In the genomic region with DNA sequence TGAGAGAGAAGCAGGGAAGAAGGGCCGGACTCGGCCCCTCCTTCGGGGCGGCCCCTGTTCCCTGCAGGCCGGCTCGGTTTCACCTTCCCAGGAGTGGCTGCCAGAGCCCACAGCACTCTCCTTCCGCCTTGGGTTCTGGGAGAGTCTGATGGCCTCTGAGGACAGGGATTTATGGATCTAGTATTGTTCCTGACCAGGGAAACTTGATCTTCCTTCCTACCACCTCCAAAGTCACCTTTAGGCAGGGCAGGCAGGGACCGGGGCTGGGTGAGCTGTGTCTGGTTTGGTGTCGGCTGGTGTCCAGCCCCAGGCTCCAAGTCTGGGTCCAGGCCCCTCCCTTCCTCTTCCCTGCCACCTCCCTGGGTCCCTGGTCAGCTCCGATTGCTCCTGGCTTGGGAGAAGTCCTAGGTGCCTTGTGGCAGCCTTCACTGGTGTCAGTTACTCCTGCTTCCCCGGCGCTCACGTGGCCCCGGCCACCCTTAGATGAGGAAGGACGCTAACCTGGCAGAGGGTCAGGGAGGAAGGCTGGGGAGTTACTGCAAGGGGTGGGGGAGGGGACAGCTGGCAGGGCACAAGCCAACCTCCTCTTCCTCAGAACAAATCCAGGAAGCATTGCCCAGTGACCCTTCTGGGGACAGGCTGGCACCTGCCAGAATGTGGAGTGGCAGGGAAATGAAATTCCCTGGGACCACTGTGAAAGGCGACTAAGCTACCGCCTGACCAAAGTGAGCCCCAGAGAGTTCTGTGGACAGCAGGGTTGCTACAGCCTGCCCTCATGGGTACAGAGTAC, we compare ENCODE assay signal across 8 cellular contexts. TPM values are rescaled to one million over a fixed set of nuclear protein-coding genes. Genes with fewer than 3 reads are reported as not detected.
DNase-seq lines count a peak whose midpoint lies in the region; ATAC-seq and TF ChIP-seq lines count a peak whose summit lies in the region.

No MANE protein-coding gene starts in this region.

- H2AFZ ChIP-seq in MM.1S (ENCODE audit: low read length) = peak overlapping the region; percentile 89

- peak overlapping the region; percentile 81 for H3K9ac ChIP-seq in MM.1S (ENCODE audit: low read length)

- no peaks in the 10 kb centered on the region for H3K27me3 ChIP-seq in CD4-positive, alpha-beta T cell (ENCODE audit: control insufficient read depth, insufficient read depth, low read length)
- no peaks in the 10 kb centered on the region for H3K27me3 ChIP-seq in MM.1S (replicated peaks; ENCODE audit: insufficient read depth, low read length)

- H4K20me1 ChIP-seq in MM.1S (ENCODE audit: insufficient read depth, low read length) = no peaks in the 10 kb centered on the region

- peaks cover 80% of the 10 kb centered on the region for H3K4me1 Mint-ChIP-seq in CD4-positive, alpha-beta T cell (ENCODE audit: low read depth)
- H3K4me1 Mint-ChIP-seq in dendritic cell treated with granulocyte-macrophage colony-stimulating factor and Interleukin-4, amounts not matched to agents 40 ng/mL and 50 ng/mL, for 4 days (ENCODE audit: low read depth) = peaks cover 68% of the 10 kb centered on the region
- peaks cover 64% of the 10 kb centered on the region for H3K4me1 Mint-ChIP-seq in nephron progenitor cell

- H3K27ac Mint-ChIP-seq in CD4-positive, alpha-beta T cell = peak overlapping the region; percentile 97
- H3K27ac Mint-ChIP-seq in dendritic cell treated with granulocyte-macrophage colony-stimulating factor and Interleukin-4, amounts not matched to agents 40 ng/mL and 50 ng/mL, for 4 days = peak overlapping the region; percentile 100
- peak overlapping the region; percentile 94 for H3K27ac Mint-ChIP-seq in nephron progenitor cell

- H3K9me3 Mint-ChIP-seq in CD4-positive, alpha-beta T cell = no peaks in the 10 kb centered on the region
- no peaks in the 10 kb centered on the region for H3K9me3 Mint-ChIP-seq in dendritic cell treated with granulocyte-macrophage colony-stimulating factor and Interleukin-4, amounts not matched to agents 40 ng/mL and 50 ng/mL, for 4 days
- no peaks in the 10 kb centered on the region for H3K9me3 Mint-ChIP-seq in nephron progenitor cell

- ATAC-seq in CD4-positive, alpha-beta T cell (ENCODE audit: poor library complexity) = no peak
- ATAC-seq in HG03521 (IDR thresholded peaks at IDR 0.05; ENCODE audit: unreplicated experiment) (no peak), GM18873 (IDR thresholded peaks at IDR 0.05; ENCODE audit: low FRiP score, unreplicated experiment) (no peak), HG03196 (IDR thresholded peaks at IDR 0.05; ENCODE audit: unreplicated experiment) (no peak)

- peaks cover 22% of the 10 kb centered on the region for H3K4me1 ChIP-seq in MM.1S (ENCODE audit: low read length)

- no peak for TF ChIP-seq CTCF in CD4-positive, alpha-beta T cell (IDR thresholded peaks at IDR 0.05)
- TF ChIP-seq CTCF in MM.1S (IDR thresholded peaks at IDR 0.05; ENCODE audit: low read length) (no peak), nephron progenitor cell (IDR thresholded peaks at IDR 0.05) (no peak)

- H3K4me2 ChIP-seq in MM.1S (ENCODE audit: low read depth, low read length) = peak overlapping the region; percentile 95

- DNase-seq in CD4-positive, alpha-beta T cell = no peak
- DNase-seq in MM.1S = no peak
- peak; percentile 49 for DNase-seq in nephron progenitor cell
- DNase-seq in stimulated activated CD4-positive, alpha-beta T cell treated with anti-CD3 and anti-CD28 coated beads, Interleukin-4, amount 100 ng/mL, for 4 hours = no peak

- intact Hi-C loops in CD4-positive, alpha-beta T cell (cut with DNase I, micrococcal nuclease) = loop anchor here (1.0 to 5.0 kb wide), 3 partner anchors 15 to 45 kb away; partner anchors contain the start of genes DCAF15 (in 1 of the 2) and IL27RA (in 1 of the 2)
- intact Hi-C loops in dendritic cell treated with granulocyte-macrophage colony-stimulating factor and Interleukin-4, amounts not matched to agents 40 ng/mL and 50 ng/mL, for 4 days (cut with micrococcal nuclease) = loop anchor here (2.0 to 5.0 kb wide), 2 partner anchors 18 to 45 kb away; partner anchors contain the start of gene IL27RA

- CTCF ChIA-PET in CD4-positive, alpha-beta T cell (lab: Charles Lee) = interaction anchor here (0.5 to 1.6 kb wide), 3 partner anchors 19 to 1363 kb away, joined by 4 to 6 read pairs (median 4); partner anchors contain the start of gene RFX1

- POLR2A ChIA-PET in CD4-positive, alpha-beta T cell (lab: Charles Lee) = interaction anchor here (0.7 to 4.8 kb wide), 11 partner anchors 9 to 87 kb away, joined by 3 to 33 read pairs (median 8); partner anchors contain the start of genes DCAF15, IL27RA and RFX1

- no peaks in the 10 kb centered on the region for H3K27me3 Mint-ChIP-seq in CD4-positive, alpha-beta T cell
- no peaks in the 10 kb centered on the region for H3K27me3 Mint-ChIP-seq in dendritic cell treated with granulocyte-macrophage colony-stimulating factor and Interleukin-4, amounts not matched to agents 40 ng/mL and 50 ng/mL, for 4 days
- no peaks in the 10 kb centered on the region for H3K27me3 Mint-ChIP-seq in nephron progenitor cell (ENCODE audit: low read depth, poor library complexity)

- H3K9me2 ChIP-seq in MM.1S (replicated peaks; ENCODE audit: insufficient read depth, low read length) = no peaks in the 10 kb centered on the region

- no peaks in the 10 kb centered on the region for H3K9me3 ChIP-seq in CD4-positive, alpha-beta T cell (ENCODE audit: control insufficient read depth, low read length)
- H3K9me3 ChIP-seq in MM.1S (replicated peaks; ENCODE audit: insufficient read depth, low read length) = no peaks in the 10 kb centered on the region

- peak overlapping the region; percentile 55 for H3K4me3 ChIP-seq in MM.1S (ENCODE audit: low read length)

- peaks cover 18% of the 10 kb centered on the region for H3F3A ChIP-seq in MM.1S (ENCODE audit: insufficient read depth, low read length)

- peaks cover 37% of the 10 kb centered on the region for H3K36me3 Mint-ChIP-seq in CD4-positive, alpha-beta T cell (ENCODE audit: low read depth)
- H3K36me3 Mint-ChIP-seq in dendritic cell treated with granulocyte-macrophage colony-stimulating factor and Interleukin-4, amounts not matched to agents 40 ng/mL and 50 ng/mL, for 4 days (ENCODE audit: low read depth) = peaks cover 57% of the 10 kb centered on the region
- H3K36me3 Mint-ChIP-seq in nephron progenitor cell (ENCODE audit: low read depth) = peaks cover 27% of the 10 kb centered on the region

- H3K36me3 ChIP-seq in MM.1S (replicated peaks; ENCODE audit: insufficient read depth, low read length) = no peaks in the 10 kb centered on the region

- H3K79me2 ChIP-seq in MM.1S (ENCODE audit: low read length) = no peaks in the 10 kb centered on the region

- peak overlapping the region; percentile 97 for H3K27ac ChIP-seq in CD4-positive, alpha-beta T cell (ENCODE audit: low read depth, low read length)
- peak overlapping the region; percentile 90 for H3K27ac ChIP-seq in MM.1S (ENCODE audit: low read length)

- H3K4me3 Mint-ChIP-seq in CD4-positive, alpha-beta T cell = peak overlapping the region; percentile 83
- H3K4me3 Mint-ChIP-seq in dendritic cell treated with granulocyte-macrophage colony-stimulating factor and Interleukin-4, amounts not matched to agents 40 ng/mL and 50 ng/mL, for 4 days = peak overlapping the region; percentile 73
- H3K4me3 Mint-ChIP-seq in nephron progenitor cell = peak overlapping the region; percentile 66

RNA-seq across cellular contexts. Expression of gene RFX1, which starts 18.8 kb away (rescaled TPM):
- total RNA-seq in CD4-positive, alpha-beta T cell = 10 to 100 TPM; 14.6 to 16.3 TPM

RNA-seq across cellular contexts. Expression of gene DCAF15, which starts 35.0 kb away (rescaled TPM):
- 10 to 100 TPM; 84.9 to 85.0 TPM for total RNA-seq in CD4-positive, alpha-beta T cell

RNA-seq across cellular contexts. Expression of gene RLN3, which starts 40.7 kb away (rescaled TPM):
- not detected for total RNA-seq in CD4-positive, alpha-beta T cell

RNA-seq across cellular contexts. Expression of gene IL27RA, which starts 44.3 kb away (rescaled TPM):
- total RNA-seq in CD4-positive, alpha-beta T cell = 10 to 100 TPM; 25.0 to 26.7 TPM

RNA-seq across cellular contexts. Expression of gene PODNL1, which starts 49.1 kb away (rescaled TPM):
- not detected for total RNA-seq in CD4-positive, alpha-beta T cell
